In genomic region chr3:171201825-171202224, GRCh38 we compare ENCODE assay signal across 26 cellular contexts.
"Had no signal": no experiment of that assay in that cellular context is flagged by ENCODE, and none has a peak within 500 bp of the region (broad histone marks: within the 10 kb centered on the region; RNA-seq: fewer than 3 reads in every experiment).

No MANE protein-coding gene starts in this region.

- DNase-seq: head of caudate nucleus; hypothalamus; immature natural killer cell; kidney; lower lobe of right lung; mammary epithelial cell; mesenchymal stem cell; naive B cell; natural killer cell; nephron progenitor cell; occipital lobe; right cardiac atrium; stimulated activated CD4-positive, alpha-beta T cell treated with anti-CD3 and anti-CD28 coated beads, Interleukin-1b, Interleukin-23, amount 100 ng/mL, for 48 hours; stimulated activated CD4-positive, alpha-beta T cell treated with anti-CD3 and anti-CD28 coated beads, Interleukin-2, amount 100 ng/mL, for 48 hours; stimulated activated CD4-positive, alpha-beta T cell treated with anti-CD3 and anti-CD28 coated beads, Interleukin-4, amount 100 ng/mL, for 4 hours; stimulated activated CD8-positive, alpha-beta memory T cell treated with anti-CD3 and anti-CD28 coated beads, Interleukin-4, amount 100 ng/mL, for 48 hours; stimulated activated naive CD4-positive, alpha-beta T cell treated with Interleukin-2 at 50 U/mL for 16 hours; stimulated activated naive CD8-positive, alpha-beta T cell treated with anti-CD3 and anti-CD28 coated beads, Interleukin-15, amount 100 ng/mL, for 72 hours; substantia nigra had no signal

- H3K27ac ChIP-seq: lower lobe of right lung, neural progenitor cell, neutrophil, parathyroid adenoma, tibial nerve had no signal

- H3K36me3 ChIP-seq: lower lobe of right lung, neural progenitor cell, neutrophil, tibial nerve had no signal

- H3K4me3 ChIP-seq: lower lobe of right lung, neural progenitor cell, smooth muscle cell, tibial nerve had no signal

- H3K9me3 ChIP-seq: lower lobe of right lung, neutrophil had no signal

- ATAC-seq: lower lobe of right lung; natural killer cell; sciatic nerve; stimulated activated memory B cell treated with anti-CD40 and anti-IgM and Interleukin-4, amounts not matched to agents 10 μg/mL and 1 μg/mL and 100 μg/mL, for 72 hours; stimulated activated naive CD8-positive, alpha-beta T cell treated with anti-CD3 and anti-CD28 coated beads, Interleukin-15, amount 100 ng/mL, for 72 hours had no signal

- H3K4me1 ChIP-seq: lower lobe of right lung, tibial nerve had no signal

- H3K27me3 ChIP-seq: neural progenitor cell, neutrophil, tibial nerve had no signal
